1 cellular context compared by ENCODE assay signal in genomic region chr1:99764909-99765308, GRCh38.
TF ChIP-seq lines count a peak whose summit lies in the region.

No MANE protein-coding gene starts in this region.

TF ChIP-seq in GM12878, 131 proteins besides CTCF, POLR2A, EP300 and RAD21:
- TF ChIP-seq PAX5 (IDR thresholded peaks at IDR 0.05; ENCODE audit: borderline replicate concordance, low read depth, low read length) = no peak
- TF ChIP-seq HDAC2 (IDR thresholded peaks at IDR 0.05) = no peak
- no peak for TF ChIP-seq PBX3 (IDR thresholded peaks at IDR 0.05; ENCODE audit: insufficient replicate concordance, low read depth, low read length)
- no peak for TF ChIP-seq IKZF2 (IDR thresholded peaks at IDR 0.05)
- TF ChIP-seq WRNIP1 (IDR thresholded peaks at IDR 0.05; ENCODE audit: borderline replicate concordance, low read depth, low read length) = no peak
- no peak for TF ChIP-seq CHD4 (IDR thresholded peaks at IDR 0.05)
- no peak for TF ChIP-seq SKIL (IDR thresholded peaks at IDR 0.05; ENCODE audit: low read depth, poor library complexity, severe bottlenecking)
- no peak for TF ChIP-seq RB1 (IDR thresholded peaks at IDR 0.05; ENCODE audit: borderline replicate concordance)
- no peak for TF ChIP-seq DPF2 (IDR thresholded peaks at IDR 0.05)
- no peak for TF ChIP-seq MTA3 (IDR thresholded peaks at IDR 0.05; ENCODE audit: borderline replicate concordance, low read length)
- TF ChIP-seq, protein P1, sequence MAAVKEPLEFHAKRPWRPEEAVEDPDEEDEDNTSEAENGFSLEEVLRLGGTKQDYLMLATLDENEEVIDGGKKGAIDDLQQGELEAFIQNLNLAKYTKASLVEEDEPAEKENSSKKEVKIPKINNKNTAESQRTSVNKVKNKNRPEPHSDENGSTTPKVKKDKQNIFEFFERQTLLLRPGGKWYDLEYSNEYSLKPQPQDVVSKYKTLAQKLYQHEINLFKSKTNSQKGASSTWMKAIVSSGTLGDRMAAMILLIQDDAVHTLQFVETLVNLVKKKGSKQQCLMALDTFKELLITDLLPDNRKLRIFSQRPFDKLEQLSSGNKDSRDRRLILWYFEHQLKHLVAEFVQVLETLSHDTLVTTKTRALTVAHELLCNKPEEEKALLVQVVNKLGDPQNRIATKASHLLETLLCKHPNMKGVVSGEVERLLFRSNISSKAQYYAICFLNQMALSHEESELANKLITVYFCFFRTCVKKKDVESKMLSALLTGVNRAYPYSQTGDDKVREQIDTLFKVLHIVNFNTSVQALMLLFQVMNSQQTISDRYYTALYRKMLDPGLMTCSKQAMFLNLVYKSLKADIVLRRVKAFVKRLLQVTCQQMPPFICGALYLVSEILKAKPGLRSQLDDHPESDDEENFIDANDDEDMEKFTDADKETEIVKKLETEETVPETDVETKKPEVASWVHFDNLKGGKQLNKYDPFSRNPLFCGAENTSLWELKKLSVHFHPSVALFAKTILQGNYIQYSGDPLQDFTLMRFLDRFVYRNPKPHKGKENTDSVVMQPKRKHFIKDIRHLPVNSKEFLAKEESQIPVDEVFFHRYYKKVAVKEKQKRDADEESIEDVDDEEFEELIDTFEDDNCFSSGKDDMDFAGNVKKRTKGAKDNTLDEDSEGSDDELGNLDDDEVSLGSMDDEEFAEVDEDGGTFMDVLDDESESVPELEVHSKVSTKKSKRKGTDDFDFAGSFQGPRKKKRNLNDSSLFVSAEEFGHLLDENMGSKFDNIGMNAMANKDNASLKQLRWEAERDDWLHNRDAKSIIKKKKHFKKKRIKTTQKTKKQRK (IDR thresholded peaks at IDR 0.05; ENCODE audit: low read depth, low read length) = no peak
